Comparison of ENCODE assay signal across 12 cellular contexts in genomic region chr10:5710854-5711253, GRCh38. TPM values are rescaled to one million over a fixed set of nuclear protein-coding genes. Genes with fewer than 3 reads are reported as not detected.
DNase-seq lines count a peak whose midpoint lies in the region; ATAC-seq and TF ChIP-seq lines count a peak whose summit lies in the region.
"Had no signal": no experiment of that assay in that cellular context is flagged by ENCODE, and none has a peak within 500 bp of the region (broad histone marks: within the 10 kb centered on the region; RNA-seq: fewer than 3 reads in every experiment).

No MANE protein-coding gene starts in this region.

- H3K27me3 ChIP-seq in CD8-positive, alpha-beta T cell (ENCODE audit: insufficient read depth, low read length), result no peaks in the 10 kb centered on the region
- H3K27me3 ChIP-seq in duodenal mucosa (ENCODE audit: control insufficient read depth in 1 of 2, insufficient read depth in 2 of 2, low read length in 2 of 2) (no peaks in the 10 kb centered on the region), gastroesophageal sphincter (no peaks in the 10 kb centered on the region)

- TF ChIP-seq POLR2A in gastroesophageal sphincter (IDR thresholded peaks at IDR 0.05), result no peak

- no peak for TF ChIP-seq EP300 in gastroesophageal sphincter (IDR thresholded peaks at IDR 0.05)

- POLR2A ChIA-PET in CD8-positive, alpha-beta T cell (lab: Charles Lee), result interaction anchor here (1.4 kb wide), 1 partner anchor 19 kb away, joined by 3 read pairs; no protein-coding TSS in a partner anchor

- peak overlapping the region; percentile 7 for H3K4me3 ChIP-seq in CD8-positive, alpha-beta T cell (ENCODE audit: low read depth, low read length)
- H3K4me3 ChIP-seq in duodenal mucosa (ENCODE audit: low read depth in 1 of 2, low read length in 2 of 2) (peak overlapping the region; percentile 42 to 50), gastroesophageal sphincter (no peak overlapping the region)

- peaks cover 41% of the 10 kb centered on the region for H3K4me1 ChIP-seq in CD8-positive, alpha-beta T cell (ENCODE audit: insufficient read depth, low read length)
- H3K4me1 ChIP-seq in duodenal mucosa (ENCODE audit: control insufficient read depth in 1 of 2, insufficient read depth in 2 of 2, low read length in 2 of 2) (peaks cover 0 to 2% of the 10 kb centered on the region in 2 donors), gastroesophageal sphincter (peaks cover 0 to 14% (median 0%) of the 10 kb centered on the region in 3 donors)

- H3K36me3 ChIP-seq in CD8-positive, alpha-beta T cell (ENCODE audit: insufficient read depth, low read length), result no peaks in the 10 kb centered on the region
- H3K36me3 ChIP-seq in duodenal mucosa (ENCODE audit: control insufficient read depth in 1 of 2, insufficient read depth in 2 of 2, low read length in 2 of 2) (no peaks in the 10 kb centered on the region), gastroesophageal sphincter (no peaks in the 10 kb centered on the region)

- peaks cover 77% of the 10 kb centered on the region for H3K4me1 Mint-ChIP-seq in CD8-positive, alpha-beta T cell (ENCODE audit: low read depth)
- peaks cover 42 to 48% of the 10 kb centered on the region in 2 donors for H3K4me1 Mint-ChIP-seq in natural killer cell treated with Interleukin-12 subunit alpha and Interleukin-12 subunit beta and Interleukin-15 and Interleukin-18, amount 100 ng/mL, for 72 hours (ENCODE audit: low read depth in 2 of 2)

- no peaks in the 10 kb centered on the region for H3K27me3 Mint-ChIP-seq in CD8-positive, alpha-beta T cell (ENCODE audit: low read depth)
- H3K27me3 Mint-ChIP-seq in natural killer cell treated with Interleukin-12 subunit alpha and Interleukin-12 subunit beta and Interleukin-15 and Interleukin-18, amount 100 ng/mL, for 72 hours, result no peaks in the 10 kb centered on the region
- H3K27me3 Mint-ChIP-seq: brain had no signal

- H3K9ac ChIP-seq in duodenal mucosa (ENCODE audit: low read depth in 1 of 2, low read length in 2 of 2), result no peak overlapping the region

- H3K36me3 Mint-ChIP-seq in CD8-positive, alpha-beta T cell, result peaks cover 11% of the 10 kb centered on the region
- no peaks in the 10 kb centered on the region for H3K36me3 Mint-ChIP-seq in natural killer cell treated with Interleukin-12 subunit alpha and Interleukin-12 subunit beta and Interleukin-15 and Interleukin-18, amount 100 ng/mL, for 72 hours
- H3K36me3 Mint-ChIP-seq: brain had no signal

- peak overlapping the region; percentile 78 for H3K4me3 Mint-ChIP-seq in CD8-positive, alpha-beta T cell
- peak overlapping the region; percentile 53 for H3K4me3 Mint-ChIP-seq in natural killer cell treated with Interleukin-12 subunit alpha and Interleukin-12 subunit beta and Interleukin-15 and Interleukin-18, amount 100 ng/mL, for 72 hours

- intact Hi-C loops in CD8-positive, alpha-beta T cell (cut with DNase I, micrococcal nuclease), result loop anchor here in 1 of 2 experiments (1.0 kb wide), 1 partner anchor 26 kb away; no protein-coding TSS in a partner anchor

- CTCF ChIA-PET in CD8-positive, alpha-beta T cell (lab: Charles Lee), result no interaction called here

- no peak for TF ChIP-seq CTCF in CD8-positive, alpha-beta T cell (IDR thresholded peaks at IDR 0.05)
- TF ChIP-seq CTCF in gastroesophageal sphincter (IDR thresholded peaks at IDR 0.05), result no peak

- no peaks in the 10 kb centered on the region for H3K9me3 ChIP-seq in CD8-positive, alpha-beta T cell (ENCODE audit: low read length)
- H3K9me3 ChIP-seq in duodenal mucosa (ENCODE audit: control insufficient read depth in 1 of 2, low read length in 2 of 2), result no peaks in the 10 kb centered on the region
- no peaks in the 10 kb centered on the region for H3K9me3 ChIP-seq in gastroesophageal sphincter

- peak; percentile 61 for ATAC-seq in CD8-positive, alpha-beta T cell
- ATAC-seq in HG03378 (IDR thresholded peaks at IDR 0.05; ENCODE audit: unreplicated experiment), result peak; percentile 45
- ATAC-seq in natural killer cell treated with Interleukin-12 subunit alpha and Interleukin-12 subunit beta and Interleukin-15 and Interleukin-18, amount 100 ng/mL, for 72 hours, result peak in 1 of 2 donors; percentile 55
- ATAC-seq in gastroesophageal sphincter, result no peak
- ATAC-seq in GM21529 (IDR thresholded peaks at IDR 0.05; ENCODE audit: unreplicated experiment), result no peak

- H3K9me3 Mint-ChIP-seq in CD8-positive, alpha-beta T cell, result peaks cover 1% of the 10 kb centered on the region
- peaks cover 5% of the 10 kb centered on the region for H3K9me3 Mint-ChIP-seq in natural killer cell treated with Interleukin-12 subunit alpha and Interleukin-12 subunit beta and Interleukin-15 and Interleukin-18, amount 100 ng/mL, for 72 hours

- WGBS in gastroesophageal sphincter (ENCODE audit: low coverage in 1 of 2), 2 donors, result 50 to 55% methylated on average over 1 of the region's 1 CpG

- no peak overlapping the region for H3K27ac Mint-ChIP-seq in CD8-positive, alpha-beta T cell
- peak overlapping the region in 1 of 2 donors; percentile 92 for H3K27ac Mint-ChIP-seq in natural killer cell treated with Interleukin-12 subunit alpha and Interleukin-12 subunit beta and Interleukin-15 and Interleukin-18, amount 100 ng/mL, for 72 hours

- no peak for DNase-seq in CD8-positive, alpha-beta T cell
- DNase-seq in natural killer cell treated with Interleukin-12 subunit alpha and Interleukin-12 subunit beta and Interleukin-15 and Interleukin-18, amount 100 ng/mL, for 72 hours (ENCODE audit: low spot score), result no peak
- DNase-seq in A172 (ENCODE audit: low spot score), result no peak
- DNase-seq: foreskin fibroblast; NCI-H2227 treated with DMSO at 0.1 percent for 48 hours; Right ventricle myocardium superior; stimulated activated CD8-positive, alpha-beta memory T cell treated with anti-CD3 and anti-CD28 coated beads, Interleukin-4, amount 100 ng/mL, for 48 hours had no signal

- no peak overlapping the region for H3K27ac ChIP-seq in CD8-positive, alpha-beta T cell (ENCODE audit: low read depth, low read length)
- H3K27ac ChIP-seq in duodenal mucosa (ENCODE audit: low read depth, low read length) (no peak overlapping the region), gastroesophageal sphincter (no peak overlapping the region)

RNA-seq across cellular contexts. Expression of gene TASOR2, which starts 26.2 kb away (rescaled TPM):
- total RNA-seq in CD8-positive, alpha-beta T cell, result 10 to 100 TPM; 52.7 to 61.2 TPM
- 100 to 1,000 TPM in 1 of 2 donors, 10 to 100 TPM in 1; 70.0 to 118 TPM for total RNA-seq in natural killer cell treated with Interleukin-12 subunit alpha and Interleukin-12 subunit beta and Interleukin-15 and Interleukin-18, amount 100 ng/mL, for 72 hours
- total RNA-seq in A172 (2014; rRNA removed; shearing (Covaris generic)), result 59.0 and 77.7 TPM in 2 replicates
- 10 to 100 TPM; 51.8 to 71.8 (median 64.2) TPM for total RNA-seq in gastroesophageal sphincter

RNA-seq across cellular contexts. Expression of gene ASB13, which starts 44.5 kb away (rescaled TPM):
- total RNA-seq in CD8-positive, alpha-beta T cell, result 1 to 10 TPM; 1.6 to 1.9 TPM
- 1 to 10 TPM; 1.9 to 2.3 TPM for total RNA-seq in natural killer cell treated with Interleukin-12 subunit alpha and Interleukin-12 subunit beta and Interleukin-15 and Interleukin-18, amount 100 ng/mL, for 72 hours
- total RNA-seq in A172 (2014; rRNA removed; shearing (Covaris generic)), result 9.5 and 11.0 TPM in 2 replicates
- total RNA-seq in gastroesophageal sphincter, result 10 to 100 TPM; 17.6 to 39.6 (median 19.0) TPM

Comparison
In these comparisons a context has a peak if more than half of its experiments do, and no peak if none do; other contexts are left out.
1. ATAC-seq: peak in CD8-positive, alpha-beta T cell (single experiment) and HG03378 (single experiment); none in gastroesophageal sphincter (single experiment) and GM21529 (single experiment).
2. H3K4me3 ChIP-seq: peak in CD8-positive, alpha-beta T cell (single experiment) and duodenal mucosa (2 of 2); none in gastroesophageal sphincter (0 of 2).